ENCODE assay signal across 22 cellular contexts in the genomic region with DNA sequence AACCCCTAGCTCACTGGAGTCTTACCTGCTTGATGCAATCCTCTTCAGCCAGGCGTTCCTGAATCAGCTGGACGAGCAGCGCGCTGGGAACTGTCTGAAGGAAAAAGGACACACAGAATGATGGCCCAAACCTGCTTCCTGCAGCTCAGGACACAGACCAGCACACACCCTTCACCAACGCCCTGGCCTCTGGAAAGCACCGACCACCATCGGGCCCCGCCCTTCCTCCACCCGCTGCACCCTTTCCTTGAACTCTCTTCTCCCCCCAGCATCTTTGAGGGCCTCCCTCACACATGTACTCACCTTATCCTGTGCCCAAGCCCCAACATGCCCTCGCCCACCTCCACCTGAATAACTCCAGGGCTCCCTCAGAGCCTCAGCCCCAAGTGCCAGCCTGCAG. TPM values are rescaled to one million over a fixed set of nuclear protein-coding genes. Genes with fewer than 3 reads are reported as not detected.
DNase-seq lines count a peak whose midpoint lies in the region; ATAC-seq and TF ChIP-seq lines count a peak whose summit lies in the region.
"Had no signal": no experiment of that assay in that cellular context is flagged by ENCODE, and none has a peak within 500 bp of the region (broad histone marks: within the 10 kb centered on the region; RNA-seq: fewer than 3 reads in every experiment).

No MANE protein-coding gene starts in this region.

- intact Hi-C loops in activated CD8-positive, alpha-beta T cell treated with anti-CD3 and anti-CD28 coated beads for 36 hours (cut with micrococcal nuclease) = no loop called here
- intact Hi-C loops in spleen (cut with DNase I; ENCODE audit: low total_unique reads) (no loop called here), adrenal gland (cut with DNase I) (no loop called here)

- H3K27ac Mint-ChIP-seq in activated CD8-positive, alpha-beta T cell treated with anti-CD3 and anti-CD28 coated beads, Interleukin-2, amount 10 ng/mL, durations not matched to agents 7 days and 5 days = peak overlapping the region; percentile 41
- no peak overlapping the region for H3K27ac Mint-ChIP-seq in activated CD8-positive, alpha-beta T cell treated with anti-CD3 and anti-CD28 coated beads for 36 hours
- peak overlapping the region; percentile 37 for H3K27ac Mint-ChIP-seq in T-helper 17 cell
- H3K27ac Mint-ChIP-seq in stimulated activated effector memory CD8-positive, alpha-beta T cell treated with anti-CD3 and anti-CD28 coated beads, Interleukin-12 subunit alpha, Interleukin-12 subunit beta, amount 100 ng/mL, for 72 hours = peak overlapping the region; percentile 62
- H3K27ac Mint-ChIP-seq: CD14-positive monocyte, HFFc6 had no signal

- no peaks in the 10 kb centered on the region for H3K36me3 Mint-ChIP-seq in activated CD8-positive, alpha-beta T cell treated with anti-CD3 and anti-CD28 coated beads, Interleukin-2, amount 10 ng/mL, durations not matched to agents 7 days and 5 days (ENCODE audit: low read depth)
- H3K36me3 Mint-ChIP-seq in activated CD8-positive, alpha-beta T cell treated with anti-CD3 and anti-CD28 coated beads for 36 hours (ENCODE audit: low read depth) = no peaks in the 10 kb centered on the region
- peaks cover 2% of the 10 kb centered on the region for H3K36me3 Mint-ChIP-seq in T-helper 17 cell (ENCODE audit: low read depth)
- H3K36me3 Mint-ChIP-seq in stimulated activated effector memory CD8-positive, alpha-beta T cell treated with anti-CD3 and anti-CD28 coated beads, Interleukin-12 subunit alpha, Interleukin-12 subunit beta, amount 100 ng/mL, for 72 hours = no peaks in the 10 kb centered on the region
- H3K36me3 Mint-ChIP-seq: CD14-positive monocyte had no signal

- TF ChIP-seq POLR2A in spleen (IDR thresholded peaks at IDR 0.05) (no peak), adrenal gland (IDR thresholded peaks at IDR 0.05) (no peak)

- no peak for ATAC-seq in activated CD8-positive, alpha-beta T cell treated with anti-CD3 and anti-CD28 coated beads, Interleukin-2, amount 10 ng/mL, durations not matched to agents 7 days and 5 days
- ATAC-seq in activated CD8-positive, alpha-beta T cell treated with anti-CD3 and anti-CD28 coated beads for 36 hours = no peak
- no peak for ATAC-seq in T-helper 17 cell
- no peak for ATAC-seq in stimulated activated effector memory CD8-positive, alpha-beta T cell treated with anti-CD3 and anti-CD28 coated beads, Interleukin-12 subunit alpha, Interleukin-12 subunit beta, amount 100 ng/mL, for 72 hours

- H3K36me3 ChIP-seq in spleen = no peaks in the 10 kb centered on the region
- no peaks in the 10 kb centered on the region for H3K36me3 ChIP-seq in adrenal gland (replicated peaks in 1 of 2)

- H3K9me3 Mint-ChIP-seq in activated CD8-positive, alpha-beta T cell treated with anti-CD3 and anti-CD28 coated beads, Interleukin-2, amount 10 ng/mL, durations not matched to agents 7 days and 5 days (ENCODE audit: insufficient read depth) = no peaks in the 10 kb centered on the region
- no peaks in the 10 kb centered on the region for H3K9me3 Mint-ChIP-seq in activated CD8-positive, alpha-beta T cell treated with anti-CD3 and anti-CD28 coated beads for 36 hours
- H3K9me3 Mint-ChIP-seq in stimulated activated effector memory CD8-positive, alpha-beta T cell treated with anti-CD3 and anti-CD28 coated beads, Interleukin-12 subunit alpha, Interleukin-12 subunit beta, amount 100 ng/mL, for 72 hours = no peaks in the 10 kb centered on the region
- H3K9me3 Mint-ChIP-seq: CD14-positive monocyte, HFFc6 had no signal

- H3K4me3 ChIP-seq in epithelial cell of esophagus (ENCODE audit: low read length) = no peak overlapping the region
- no peak overlapping the region for H3K4me3 ChIP-seq in spleen
- no peak overlapping the region for H3K4me3 ChIP-seq in adrenal gland

- H3K27ac ChIP-seq in spleen (no peak overlapping the region), adrenal gland (no peak overlapping the region)
- H3K27ac ChIP-seq: RWPE1 had no signal

- H3K4me1 ChIP-seq in spleen (peaks cover 0 to 6% (median 0%) of the 10 kb centered on the region in 6 donors), adrenal gland (replicated peaks in 1 of 2) (no peaks in the 10 kb centered on the region)

- TF ChIP-seq CTCF in activated CD8-positive, alpha-beta T cell treated with anti-CD3 and anti-CD28 coated beads for 36 hours (IDR thresholded peaks at IDR 0.05) = no peak
- TF ChIP-seq CTCF in epithelial cell of esophagus (IDR thresholded peaks at IDR 0.05; ENCODE audit: insufficient read depth, low read depth, low read length, missing control alignments) = no peak
- no peak for TF ChIP-seq CTCF in spleen (IDR thresholded peaks at IDR 0.05 in 8 of 11, conservative IDR thresholded peaks at IDR 0.05 in 3 of 11)
- no peak for TF ChIP-seq CTCF in adrenal gland (IDR thresholded peaks at IDR 0.05)

- peaks cover 29% of the 10 kb centered on the region for H3K4me1 Mint-ChIP-seq in activated CD8-positive, alpha-beta T cell treated with anti-CD3 and anti-CD28 coated beads, Interleukin-2, amount 10 ng/mL, durations not matched to agents 7 days and 5 days (ENCODE audit: low read depth)
- peaks cover 18% of the 10 kb centered on the region for H3K4me1 Mint-ChIP-seq in activated CD8-positive, alpha-beta T cell treated with anti-CD3 and anti-CD28 coated beads for 36 hours (ENCODE audit: low read depth)
- peaks cover 7% of the 10 kb centered on the region for H3K4me1 Mint-ChIP-seq in T-helper 17 cell
- peaks cover 7% of the 10 kb centered on the region for H3K4me1 Mint-ChIP-seq in stimulated activated effector memory CD8-positive, alpha-beta T cell treated with anti-CD3 and anti-CD28 coated beads, Interleukin-12 subunit alpha, Interleukin-12 subunit beta, amount 100 ng/mL, for 72 hours

- CTCF ChIA-PET in activated CD8-positive, alpha-beta T cell treated with anti-CD3 and anti-CD28 coated beads, Interleukin-2, amount 10 ng/mL, durations not matched to agents 7 days and 5 days (lab: Charles Lee) = interaction anchor here (0.6 to 0.9 kb wide), 2 partner anchors 46 to 582 kb away, joined by 3 read pairs; no protein-coding TSS in a partner anchor
- CTCF ChIA-PET in activated CD8-positive, alpha-beta T cell treated with anti-CD3 and anti-CD28 coated beads for 36 hours (lab: Charles Lee) = no interaction called here

- no peak for DNase-seq in activated CD8-positive, alpha-beta T cell treated with anti-CD3 and anti-CD28 coated beads, Interleukin-2, amount 10 ng/mL, durations not matched to agents 7 days and 5 days
- DNase-seq in activated CD8-positive, alpha-beta T cell treated with anti-CD3 and anti-CD28 coated beads for 36 hours = no peak
- DNase-seq in T-helper 17 cell = no peak
- peak; percentile 32 for DNase-seq in epithelial cell of esophagus (ENCODE audit: low read depth)
- no peak for DNase-seq in stimulated activated effector memory CD8-positive, alpha-beta T cell treated with anti-CD3 and anti-CD28 coated beads, Interleukin-12 subunit alpha, Interleukin-12 subunit beta, amount 100 ng/mL, for 72 hours (ENCODE audit: low spot score in 2 of 2)
- no peak for DNase-seq in spleen
- DNase-seq in adrenal gland = no peak
- DNase-seq in SKM-1 (lab: John Stamatoyannopoulos, UW; ENCODE audit: unreplicated experiment) = no peak
- DNase-seq: DMS53, H7, HFFc6, MM.1S, NCI-H1048, NCI-H1417 treated with DMSO at 0.1 percent for 48 hours, NCI-H187 treated with DMSO at 0.1 percent for 48 hours, NCI-H2107, NCI-H2227 treated with DMSO at 0.1 percent for 48 hours, NCI-H510A, NCI-H748 treated with DMSO at 0.1 percent for 48 hours, SIG-M5 had no signal

- no peak overlapping the region for H3K4me3 Mint-ChIP-seq in activated CD8-positive, alpha-beta T cell treated with anti-CD3 and anti-CD28 coated beads, Interleukin-2, amount 10 ng/mL, durations not matched to agents 7 days and 5 days
- no peak overlapping the region for H3K4me3 Mint-ChIP-seq in activated CD8-positive, alpha-beta T cell treated with anti-CD3 and anti-CD28 coated beads for 36 hours
- H3K4me3 Mint-ChIP-seq in T-helper 17 cell = no peak overlapping the region
- H3K4me3 Mint-ChIP-seq in stimulated activated effector memory CD8-positive, alpha-beta T cell treated with anti-CD3 and anti-CD28 coated beads, Interleukin-12 subunit alpha, Interleukin-12 subunit beta, amount 100 ng/mL, for 72 hours = no peak overlapping the region
- H3K4me3 Mint-ChIP-seq: CD14-positive monocyte, HFFc6 had no signal

- H3K9me3 ChIP-seq in T-helper 17 cell (ENCODE audit: control insufficient read depth, low read length, poor library complexity, severe bottlenecking) (no peaks in the 10 kb centered on the region), spleen (no peaks in the 10 kb centered on the region), adrenal gland (replicated peaks in 1 of 3) (no peaks in the 10 kb centered on the region)

- peaks cover 5% of the 10 kb centered on the region for H3K27me3 Mint-ChIP-seq in activated CD8-positive, alpha-beta T cell treated with anti-CD3 and anti-CD28 coated beads, Interleukin-2, amount 10 ng/mL, durations not matched to agents 7 days and 5 days (ENCODE audit: low read depth)
- H3K27me3 Mint-ChIP-seq in activated CD8-positive, alpha-beta T cell treated with anti-CD3 and anti-CD28 coated beads for 36 hours = peaks cover 2% of the 10 kb centered on the region
- peaks cover 46% of the 10 kb centered on the region for H3K27me3 Mint-ChIP-seq in T-helper 17 cell

- WGBS in spleen, 5 donors = 57 to 77% (median 59%) methylated on average over 10 of the region's 10 CpGs
- 72 to 89% (median 79%) methylated on average over 7 to 10 of the region's 10 CpGs for WGBS in adrenal gland, 4 donors

- H3K27me3 ChIP-seq in spleen (replicated peaks in 1 of 7) = peaks cover 0 to 10% (median 0%) of the 10 kb centered on the region in 7 donors
- no peaks in the 10 kb centered on the region for H3K27me3 ChIP-seq in adrenal gland

- POLR2A ChIA-PET in activated CD8-positive, alpha-beta T cell treated with anti-CD3 and anti-CD28 coated beads, Interleukin-2, amount 10 ng/mL, durations not matched to agents 7 days and 5 days (lab: Charles Lee) = no interaction called here
- POLR2A ChIA-PET in activated CD8-positive, alpha-beta T cell treated with anti-CD3 and anti-CD28 coated beads for 36 hours (lab: Charles Lee) = interaction anchor here (1.0 kb wide), 1 partner anchor 112 kb away, joined by 3 read pairs; no protein-coding TSS in a partner anchor

RNA-seq across cellular contexts. Expression of gene AK8, which starts 23.3 kb away (rescaled TPM):
- total RNA-seq in activated CD8-positive, alpha-beta T cell treated with anti-CD3 and anti-CD28 coated beads, Interleukin-2, amount 10 ng/mL, durations not matched to agents 7 days and 5 days = under 1 TPM in 1 of 2 experiments, not detected in 1; 0.39 TPM
- total RNA-seq in activated CD8-positive, alpha-beta T cell treated with anti-CD3 and anti-CD28 coated beads for 36 hours = not detected
- under 1 TPM in 1 of 2 donors, not detected in 1; 0.32 TPM for total RNA-seq in T-helper 17 cell
- total RNA-seq in spleen = 1 to 10 TPM in 1 of 7 donors, under 1 TPM in 6; 0.51 to 1.8 (median 0.92) TPM
- 1 to 10 TPM in 2 of 3 donors, under 1 TPM in 1; 0.22 to 1.8 (median 1.0) TPM for polyA plus RNA-seq in spleen
- 1 to 10 TPM in 6 of 8 donors, under 1 TPM in 2; 0.69 to 6.0 (median 1.5) TPM for total RNA-seq in adrenal gland
- 1 to 10 TPM; 1.3 to 2.0 (median 1.4) TPM for polyA plus RNA-seq in adrenal gland

RNA-seq across cellular contexts. Expression of gene SPACA9, which starts 23.9 kb away (rescaled TPM):
- 1 to 10 TPM; 6.0 to 7.7 TPM for total RNA-seq in activated CD8-positive, alpha-beta T cell treated with anti-CD3 and anti-CD28 coated beads, Interleukin-2, amount 10 ng/mL, durations not matched to agents 7 days and 5 days
- 1 to 10 TPM; 1.9 to 3.2 TPM for total RNA-seq in activated CD8-positive, alpha-beta T cell treated with anti-CD3 and anti-CD28 coated beads for 36 hours
- total RNA-seq in T-helper 17 cell (under 1 TPM; 0.52 to 0.86 TPM), spleen (1 to 10 TPM; 1.1 to 5.6 (median 2.5) TPM), adrenal gland (10 to 100 TPM in 4 of 8 donors, 1 to 10 TPM in 4; 4.1 to 13.5 (median 9.4) TPM)
- polyA plus RNA-seq in spleen (1 to 10 TPM; 1.7 to 3.5 (median 3.0) TPM), adrenal gland (10 to 100 TPM in 2 of 3 donors, 1 to 10 TPM in 1; 9.1 to 16.6 (median 14.2) TPM)
